8 cellular contexts compared by ENCODE assay signal in genomic region chr1:168084396-168085231, GRCh38. TPM values are rescaled to one million over a fixed set of nuclear protein-coding genes. Genes with fewer than 3 reads are reported as not detected.
DNase-seq lines count a peak whose midpoint lies in the region; ATAC-seq, FAIRE-seq and TF ChIP-seq lines count a peak whose summit lies in the region.

No MANE protein-coding gene starts in this region.

- H2BK120ac ChIP-seq in H9 (ENCODE audit: low read depth, low read length, poor library complexity, severe bottlenecking) = no peak overlapping the region

- peak; percentile 51 to 69 (median 63) for ATAC-seq in pancreas
- ATAC-seq in upper lobe of left lung (ENCODE audit: low FRiP score in 2 of 2) = peak; percentile 47 to 66

- intact Hi-C loops in pancreas (cut with DNase I) = no loop called here

- no peaks in the 10 kb centered on the region for H3K9me3 ChIP-seq in H9 (ENCODE audit: control insufficient read depth, low read depth, low read length)
- H3K9me3 ChIP-seq in OCI-LY3 (ENCODE audit: insufficient read depth, low read length) = no peaks in the 10 kb centered on the region
- no peaks in the 10 kb centered on the region for H3K9me3 ChIP-seq in pancreas
- no peaks in the 10 kb centered on the region for H3K9me3 ChIP-seq in upper lobe of left lung

- TF ChIP-seq POLR2A in upper lobe of left lung (IDR thresholded peaks at IDR 0.05) = no peak

- H2BK20ac ChIP-seq in H9 (ENCODE audit: low read depth, low read length, poor library complexity, severe bottlenecking) = no peak overlapping the region

- TF ChIP-seq EP300 in upper lobe of left lung (IDR thresholded peaks at IDR 0.05) = no peak

- H3K27ac ChIP-seq in H9 (ENCODE audit: insufficient read length, low read depth, low read length) (no peak overlapping the region), OCI-LY3 (ENCODE audit: low read length) (no peak overlapping the region), pancreas (peak overlapping the region in 1 of 4 donors; percentile 22), upper lobe of left lung (peak overlapping the region in 3 of 4 donors; percentile 9 to 42 (median 32))

- H3T11ph ChIP-seq in H9 (ENCODE audit: low read length) = no peak overlapping the region

- H3K4me2 ChIP-seq in H9 (ENCODE audit: insufficient read depth, insufficient read length, low read length) (no peak overlapping the region), OCI-LY3 (ENCODE audit: low read length) (peak overlapping the region; percentile 42)

- H4K91ac ChIP-seq in H9 (ENCODE audit: insufficient read length, low read depth, low read length) = no peak overlapping the region

- peaks cover 5 to 6% of the 10 kb centered on the region in 2 experiments for H3K4me1 Mint-ChIP-seq in H9
- peaks cover 5% of the 10 kb centered on the region for H3K4me1 Mint-ChIP-seq in activated T-cell treated with anti-CD3 and anti-CD28 coated beads, Interleukin-2, amount 50 U/mL, for 24 hours (ENCODE audit: low read depth)

- H3K4me3 ChIP-seq in OCI-LY3 (ENCODE audit: low read length) (peak overlapping the region; percentile 14), fibroblast of mammary gland (ENCODE audit: control insufficient read depth, low read depth, low read length) (no peak overlapping the region), pancreas (no peak overlapping the region), upper lobe of left lung (no peak overlapping the region)

- H2BK5ac ChIP-seq in H9 (ENCODE audit: insufficient read length, low read length) = no peak overlapping the region

- H3K36me3 Mint-ChIP-seq in H9 (ENCODE audit: insufficient read depth in 1 of 3, low read depth in 3 of 3) = peaks cover 0 to 8% (median 3%) of the 10 kb centered on the region in 3 experiments; a peak in 5 of 7 replicates
- no peaks in the 10 kb centered on the region for H3K36me3 Mint-ChIP-seq in activated T-cell treated with anti-CD3 and anti-CD28 coated beads, Interleukin-2, amount 50 U/mL, for 24 hours (ENCODE audit: low read depth)

- H3K27me3 ChIP-seq in H9 (ENCODE audit: insufficient read depth, low read length) (no peaks in the 10 kb centered on the region), OCI-LY3 (ENCODE audit: low read depth, low read length) (no peaks in the 10 kb centered on the region), pancreas (no peaks in the 10 kb centered on the region), upper lobe of left lung (no peaks in the 10 kb centered on the region)

- H3K9me3 Mint-ChIP-seq in H9 = no peaks in the 10 kb centered on the region
- H3K9me3 Mint-ChIP-seq in activated T-cell treated with anti-CD3 and anti-CD28 coated beads, Interleukin-2, amount 50 U/mL, for 24 hours = no peaks in the 10 kb centered on the region

- H2AFZ ChIP-seq in H9 (ENCODE audit: low read length) = no peak overlapping the region
- no peak overlapping the region for H2AFZ ChIP-seq in OCI-LY3 (ENCODE audit: low read depth, low read length)

- H3K9ac ChIP-seq in H9 (ENCODE audit: extremely low read depth, insufficient read length, low read length) (no peak overlapping the region), OCI-LY3 (ENCODE audit: low read length) (no peak overlapping the region)

- no peak overlapping the region for H3K4ac ChIP-seq in H9 (ENCODE audit: low read depth, low read length)

- H2BK15ac ChIP-seq in H9 (ENCODE audit: low read depth, low read length) = no peak overlapping the region

- FAIRE-seq in pancreas (lab: Jason Lieb, UNC) = no peak

- H3K79me2 ChIP-seq in H9 (ENCODE audit: insufficient read depth, low read length) (no peaks in the 10 kb centered on the region), OCI-LY3 (ENCODE audit: low read length) (no peaks in the 10 kb centered on the region)

- TF ChIP-seq CTCF in H9 (conservative IDR thresholded peaks at IDR 0.05) (peak; percentile 96), OCI-LY3 (IDR thresholded peaks at IDR 0.05; ENCODE audit: low read depth, low read length) (peak; percentile 98), fibroblast of mammary gland (conservative IDR thresholded peaks at IDR 0.05; ENCODE audit: control insufficient read depth, insufficient read depth, low read depth, low read length) (peak; percentile 88), pancreas (IDR thresholded peaks at IDR 0.05) (peak; percentile 54 to 81 (median 66)), upper lobe of left lung (IDR thresholded peaks at IDR 0.05) (peak; percentile 62 to 87 (median 72))

- no peaks in the 10 kb centered on the region for H4K20me1 ChIP-seq in H9 (ENCODE audit: control insufficient read depth, insufficient read depth, insufficient read length)
- H4K20me1 ChIP-seq in OCI-LY3 (ENCODE audit: insufficient read depth, low read length) = no peaks in the 10 kb centered on the region

- no peaks in the 10 kb centered on the region for H3K23me2 ChIP-seq in H9 (ENCODE audit: insufficient read length, low read depth, low read length, poor library complexity, severe bottlenecking)

- no peak overlapping the region for H3K14ac ChIP-seq in H9 (ENCODE audit: insufficient read depth, low read length)

- DNase-seq in CMK (ENCODE audit: low read depth) (peak; percentile 67), H9 (peak; percentile 82), fibroblast of mammary gland (ENCODE audit: low read depth) (peak; percentile 53), pancreas (peak; percentile 41 to 85 (median 62)), upper lobe of left lung (peak; percentile 62 to 72), NCI-H2029 treated with DMSO at 0.1 percent for 48 hours (lab: John Stamatoyannopoulos, UW) (no peak)
- peak; percentile 80 for DNase-seq in activated T-cell treated with anti-CD3 and anti-CD28 coated beads, Interleukin-2, amount 50 U/mL, for 24 hours

- WGBS in H9 (ENCODE audit: extremely low coverage, insufficient read length, low lambda C conversion rate) = no CpG with 5 or more reads among the region's 13 CpGs
- WGBS in pancreas, 2 donors = 42 to 46% methylated on average over 13 of the region's 13 CpGs
- WGBS in upper lobe of left lung, 2 donors = 41 to 58% methylated on average over 13 of the region's 13 CpGs

- peaks cover 2% of the 10 kb centered on the region; the same call in 1 of the 2 replicates for H3K4me1 ChIP-seq in H9 (ENCODE audit: insufficient read depth, low read length)
- H3K4me1 ChIP-seq in OCI-LY3 (ENCODE audit: low read length) = peaks cover 3% of the 10 kb centered on the region; the same call in 1 of the 2 replicates
- H3K4me1 ChIP-seq in pancreas = peaks cover 5 to 14% (median 9%) of the 10 kb centered on the region in 3 donors
- peaks cover 8 to 12% (median 11%) of the 10 kb centered on the region in 4 donors for H3K4me1 ChIP-seq in upper lobe of left lung

- no peak overlapping the region for H3K23ac ChIP-seq in H9 (ENCODE audit: insufficient read length, low read depth, low read length)

- no peak overlapping the region for H4K8ac ChIP-seq in H9 (replicated peaks; ENCODE audit: insufficient read length, low read depth, low read length)

- no peak overlapping the region for H4K5ac ChIP-seq in H9 (ENCODE audit: insufficient read length, low read depth, low read length)

- H3K27ac Mint-ChIP-seq in H9 = no peak overlapping the region
- no peak overlapping the region for H3K27ac Mint-ChIP-seq in activated T-cell treated with anti-CD3 and anti-CD28 coated beads, Interleukin-2, amount 50 U/mL, for 24 hours

- no peaks in the 10 kb centered on the region for H3K27me3 Mint-ChIP-seq in H9 (ENCODE audit: low read depth)
- H3K27me3 Mint-ChIP-seq in activated T-cell treated with anti-CD3 and anti-CD28 coated beads, Interleukin-2, amount 50 U/mL, for 24 hours = no peaks in the 10 kb centered on the region

- H3K18ac ChIP-seq in H9 (ENCODE audit: insufficient read length, low read depth, low read length) = no peak overlapping the region

- H3K79me1 ChIP-seq in H9 (ENCODE audit: insufficient read depth, low read depth, low read length, poor library complexity, severe bottlenecking) = no peaks in the 10 kb centered on the region

- no peak overlapping the region for H3K4me3 Mint-ChIP-seq in H9
- H3K4me3 Mint-ChIP-seq in activated T-cell treated with anti-CD3 and anti-CD28 coated beads, Interleukin-2, amount 50 U/mL, for 24 hours = no peak overlapping the region

- no peak overlapping the region for H2BK12ac ChIP-seq in H9 (ENCODE audit: insufficient read length, low read depth, low read length)

- H3K36me3 ChIP-seq in OCI-LY3 (replicated peaks; ENCODE audit: low read depth, low read length) = no peaks in the 10 kb centered on the region
- H3K36me3 ChIP-seq in pancreas = no peaks in the 10 kb centered on the region
- H3K36me3 ChIP-seq in upper lobe of left lung = peaks cover 0 to 16% (median 0%) of the 10 kb centered on the region in 4 donors

- H2AK5ac ChIP-seq in H9 (ENCODE audit: insufficient read length, low read length) = no peak overlapping the region

- no peak overlapping the region for H3K56ac ChIP-seq in H9 (ENCODE audit: insufficient read length, low read depth, low read length)

RNA-seq across cellular contexts. Expression of gene GPR161, which starts 52.1 kb away (rescaled TPM):
- total RNA-seq in H9 (2021) (9.9 and 10.6 TPM in 2 replicates), pancreas (1 to 10 TPM; 6.3 to 9.7 (median 9.3) TPM), upper lobe of left lung (10 to 100 TPM in 3 of 6 donors, 1 to 10 TPM in 3; 1.0 to 13.6 (median 8.5) TPM)
- polyA plus RNA-seq in pancreas = 1 to 10 TPM; 2.5 to 3.6 TPM

Comparison
In these comparisons a context has a peak if more than half of its experiments do, and no peak if none do; other contexts are left out.
1. H3K27ac ChIP-seq: peak in upper lobe of left lung (3 of 4); none in H9 (single experiment) and OCI-LY3 (single experiment).
2. Peak in every context shown above with its lines, with median percentiles within 50 percentile points of each other: CTCF ChIP-seq.